In genomic region chr1:38551908-38552307, GRCh38 we compare ENCODE assay signal across 28 cellular contexts.
"Had no signal": no experiment of that assay in that cellular context is flagged by ENCODE, and none has a peak within 500 bp of the region (broad histone marks: within the 10 kb centered on the region; RNA-seq: fewer than 3 reads in every experiment).

No MANE protein-coding gene starts in this region.

- H3K36me3 ChIP-seq: colonic mucosa, esophagus muscularis mucosa, esophagus squamous epithelium, gastrocnemius medialis, gastroesophageal sphincter, heart left ventricle, heart right ventricle had no signal

- H3K4me3 Mint-ChIP-seq: dendritic cell treated with granulocyte-macrophage colony-stimulating factor and Interleukin-4, amounts not matched to agents 40 ng/mL and 50 ng/mL, for 4 days; effector memory CD8-positive, alpha-beta T cell had no signal

- H3K27ac Mint-ChIP-seq: dendritic cell treated with granulocyte-macrophage colony-stimulating factor and Interleukin-4, amounts not matched to agents 40 ng/mL and 50 ng/mL, for 4 days; effector memory CD8-positive, alpha-beta T cell had no signal

- ATAC-seq: effector memory CD8-positive, alpha-beta T cell; esophagus mucosa; foreskin keratinocyte; gastrocnemius medialis; gastroesophageal sphincter; heart left ventricle; heart right ventricle had no signal

- H3K4me2 ChIP-seq: hepatocyte had no signal

- H3K4me3 ChIP-seq: colonic mucosa, coronary artery, dorsolateral prefrontal cortex, esophagus muscularis mucosa, esophagus squamous epithelium, gastrocnemius medialis, gastroesophageal sphincter, heart left ventricle, heart right ventricle, hepatocyte had no signal

- DNase-seq: colonic mucosa; cortex of kidney; dermis blood vessel endothelial cell; effector CD4-positive, alpha-beta T cell; effector CD8-positive, alpha-beta T cell; effector memory CD4-positive, alpha-beta T cell; effector memory CD8-positive, alpha-beta T cell; erythroblast; esophagus squamous epithelium; foreskin fibroblast; foreskin keratinocyte; foreskin melanocyte; gastrocnemius medialis; glutamatergic neuron; heart left ventricle; heart right ventricle had no signal

- H3K9me3 Mint-ChIP-seq: dendritic cell treated with granulocyte-macrophage colony-stimulating factor and Interleukin-4, amounts not matched to agents 40 ng/mL and 50 ng/mL, for 4 days; effector memory CD8-positive, alpha-beta T cell had no signal

- H3K9me3 ChIP-seq: colonic mucosa, esophagus muscularis mucosa, esophagus squamous epithelium, gastrocnemius medialis, gastroesophageal sphincter, heart left ventricle, heart right ventricle had no signal

- H2AFZ ChIP-seq: hepatocyte had no signal

- H3K4me1 ChIP-seq: colonic mucosa, esophagus squamous epithelium, foreskin keratinocyte, gastrocnemius medialis, heart left ventricle, heart right ventricle had no signal

- H3K79me2 ChIP-seq: hepatocyte had no signal

- FAIRE-seq: colon, endometrium, endothelial cell of umbilical vein, frontal cortex had no signal

- H3K27ac ChIP-seq: colonic mucosa, coronary artery, dorsolateral prefrontal cortex, epithelial cell of prostate, esophagus muscularis mucosa, esophagus squamous epithelium, foreskin keratinocyte, gastrocnemius medialis, gastroesophageal sphincter, heart left ventricle, heart right ventricle, hepatocyte had no signal

- H3K27me3 ChIP-seq: colonic mucosa, esophagus squamous epithelium, gastroesophageal sphincter had no signal
